ENCODE assay signal across 8 cellular contexts in the genomic region with DNA sequence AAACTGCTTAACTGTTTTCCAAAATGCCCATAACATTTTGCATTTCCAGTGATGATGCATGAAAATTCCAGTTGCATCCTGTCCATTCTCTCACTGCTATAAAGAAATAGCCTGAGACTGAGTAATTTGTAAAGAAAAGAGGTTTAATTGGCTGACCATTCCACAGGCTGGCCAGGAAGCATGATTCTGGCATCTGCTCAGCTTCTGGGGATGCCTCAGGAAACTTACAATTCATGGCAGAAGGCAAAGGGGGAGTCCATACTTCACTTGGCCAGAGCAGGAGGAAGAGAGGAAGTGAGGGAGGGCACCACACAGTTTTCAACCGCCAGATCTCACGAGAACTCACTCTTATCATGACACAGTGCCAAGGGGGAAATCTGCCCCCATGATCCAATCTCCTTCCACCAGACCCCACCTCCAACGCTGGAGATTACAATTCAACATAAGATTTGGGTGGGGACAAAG. TPM values are rescaled to one million over a fixed set of nuclear protein-coding genes. Genes with fewer than 3 reads are reported as not detected.
A peak's percentile ranks its signal among the peaks of the same experiment; 100 is the strongest.
DNase-seq lines count a peak whose midpoint lies in the region; ATAC-seq and TF ChIP-seq lines count a peak whose summit lies in the region.

No MANE protein-coding gene starts in this region.

- 70% methylated on average over 3 of the region's 3 CpGs for WGBS in urinary bladder

- peak overlapping the region; percentile 93 for H3K4me3 Mint-ChIP-seq in activated naive CD4-positive, alpha-beta T cell treated with anti-CD3 and anti-CD28 coated beads, Interleukin-2, amount 10 ng/mL, durations not matched to agents 7 days and 5 days

- peak overlapping the region; percentile 96 for H3K27ac Mint-ChIP-seq in activated naive CD4-positive, alpha-beta T cell treated with anti-CD3 and anti-CD28 coated beads, Interleukin-2, amount 10 ng/mL, durations not matched to agents 7 days and 5 days

- H3K36me3 ChIP-seq in left lung (peaks cover 0 to 16% of the 10 kb centered on the region in 2 donors), urinary bladder (ENCODE audit: insufficient read depth) (peaks cover 3% of the 10 kb centered on the region)

- H3K4me3 ChIP-seq in left lung = no peak overlapping the region
- no peak overlapping the region for H3K4me3 ChIP-seq in urinary bladder (ENCODE audit: low read depth, low read length)

- peaks cover 10% of the 10 kb centered on the region for H3K27me3 Mint-ChIP-seq in activated naive CD4-positive, alpha-beta T cell treated with anti-CD3 and anti-CD28 coated beads, Interleukin-2, amount 10 ng/mL, durations not matched to agents 7 days and 5 days

- peak; percentile 25 for DNase-seq in AG08395 (ENCODE audit: low spot score)
- DNase-seq in KG1 (lab: John Stamatoyannopoulos, UW) = peak; percentile 70
- DNase-seq in activated naive CD4-positive, alpha-beta T cell treated with anti-CD3 and anti-CD28 coated beads, Interleukin-2, amount 10 ng/mL, durations not matched to agents 7 days and 5 days = peak; percentile 81
- DNase-seq in left lung = no peak
- no peak for DNase-seq in retina
- DNase-seq in NCI-H446 treated with DMSO at 0.1 percent for 48 hours (lab: John Stamatoyannopoulos, UW) = no peak

- ATAC-seq in left lung (no peak), GM21515 (IDR thresholded peaks at IDR 0.05; ENCODE audit: unreplicated experiment) (no peak)

- H3K4me1 ChIP-seq in left lung (peaks cover 16 to 51% of the 10 kb centered on the region in 2 donors), urinary bladder (ENCODE audit: insufficient read depth) (no peaks in the 10 kb centered on the region)

- H3K9me3 Mint-ChIP-seq in activated naive CD4-positive, alpha-beta T cell treated with anti-CD3 and anti-CD28 coated beads, Interleukin-2, amount 10 ng/mL, durations not matched to agents 7 days and 5 days = peaks cover 3% of the 10 kb centered on the region

- intact Hi-C loops in left lung (cut with DNase I) = no loop called here

- no peaks in the 10 kb centered on the region for H3K27me3 ChIP-seq in left lung

- CTCF ChIA-PET in activated naive CD4-positive, alpha-beta T cell treated with anti-CD3 and anti-CD28 coated beads, Interleukin-2, amount 10 ng/mL, durations not matched to agents 7 days and 5 days (lab: Charles Lee) = interaction anchor here (0.9 to 1.3 kb wide), 3 partner anchors 56 to 107 kb away, joined by 3 to 5 read pairs (median 4); no protein-coding TSS in a partner anchor

- H3K9me3 ChIP-seq in left lung = no peaks in the 10 kb centered on the region

- TF ChIP-seq CTCF in left lung (IDR thresholded peaks at IDR 0.05) = no peak

- peaks cover 63% of the 10 kb centered on the region for H3K36me3 Mint-ChIP-seq in activated naive CD4-positive, alpha-beta T cell treated with anti-CD3 and anti-CD28 coated beads, Interleukin-2, amount 10 ng/mL, durations not matched to agents 7 days and 5 days

- H3K4me1 Mint-ChIP-seq in activated naive CD4-positive, alpha-beta T cell treated with anti-CD3 and anti-CD28 coated beads, Interleukin-2, amount 10 ng/mL, durations not matched to agents 7 days and 5 days = peaks cover 63% of the 10 kb centered on the region

- H3K27ac ChIP-seq in left lung (peak overlapping the region; percentile 95 to 96), urinary bladder (ENCODE audit: low read depth) (peak overlapping the region; percentile 26)

RNA-seq across cellular contexts. Expression of a gene that starts 18.2 kb away (rescaled TPM):
- total RNA-seq in left lung = 10 to 100 TPM in 1 of 2 donors, 1 to 10 TPM in 1; 8.9 to 15.9 TPM
- 31.2 TPM for total RNA-seq in urinary bladder
- 3.4 TPM for polyA plus RNA-seq in urinary bladder

RNA-seq across cellular contexts. Expression of a gene that starts 43.6 kb away (rescaled TPM):
- total RNA-seq in left lung (1 to 10 TPM; 2.3 to 2.5 TPM), urinary bladder (2.3 TPM)
- polyA plus RNA-seq in urinary bladder = 1.3 TPM

Comparison
In these comparisons a context has a peak if more than half of its experiments do, and no peak if none do; other contexts are left out.
1. DNase-seq: peak in AG08395 (single experiment), KG1 (single experiment) and activated naive CD4-positive, alpha-beta T cell treated with anti-CD3 and anti-CD28 coated beads, Interleukin-2, amount 10 ng/mL, durations not matched to agents 7 days and 5 days (single experiment); none in left lung (0 of 2), retina (single experiment) and NCI-H446 treated with DMSO at 0.1 percent for 48 hours (single experiment).